ENCODE assay signal across 8 cellular contexts in the genomic region with DNA sequence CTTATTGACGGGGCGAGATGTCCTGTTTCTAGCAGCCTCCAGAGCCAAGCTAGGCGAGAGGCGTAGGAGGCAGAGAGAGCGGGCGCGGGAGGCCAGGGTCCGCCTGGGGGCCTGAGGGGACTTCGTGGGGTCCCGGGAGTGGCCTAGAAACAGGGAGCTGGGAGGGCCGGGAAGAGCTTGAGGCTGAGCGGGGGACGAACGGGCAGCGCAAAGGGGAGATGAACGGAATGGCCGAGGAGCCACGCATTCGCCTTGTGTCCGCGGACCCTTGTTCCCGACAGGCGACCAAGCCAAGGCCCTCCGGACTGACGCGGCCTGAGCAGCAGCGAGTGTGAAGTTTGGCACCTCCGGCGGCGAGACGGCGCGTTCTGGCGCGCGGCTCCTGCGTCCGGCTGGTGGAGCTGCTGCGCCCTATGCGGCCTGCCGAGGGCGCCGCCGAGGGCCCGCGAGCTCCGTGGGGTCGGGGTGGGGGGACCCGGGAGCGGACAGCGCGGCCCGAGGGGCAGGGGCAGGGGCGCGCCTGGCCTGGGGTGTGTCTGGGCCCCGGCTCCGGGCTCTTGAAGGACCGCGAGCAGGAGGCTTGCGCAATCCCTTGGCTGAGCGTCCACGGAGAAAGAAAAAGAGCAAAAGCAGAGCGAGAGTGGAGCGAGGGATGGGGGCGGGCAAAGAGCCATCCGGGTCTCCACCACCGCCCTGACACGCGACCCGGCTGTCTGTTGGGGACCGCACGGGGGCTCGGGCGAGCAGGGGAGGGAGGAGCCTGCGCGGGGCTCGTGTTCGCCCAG. TPM values are rescaled to one million over a fixed set of nuclear protein-coding genes. Genes with fewer than 3 reads are reported as not detected.
DNase-seq lines count a peak whose midpoint lies in the region; ATAC-seq and TF ChIP-seq lines count a peak whose summit lies in the region.

No MANE protein-coding gene starts in this region.

- H3K27me3 ChIP-seq in right atrium auricular region, result peaks cover 25 to 33% of the 10 kb centered on the region in 2 donors
- H3K27me3 ChIP-seq in skeletal muscle tissue (ENCODE audit: control insufficient read depth in 3 of 3, insufficient read depth in 3 of 3, low read length in 3 of 3), result peaks cover 38 to 51% (median 43%) of the 10 kb centered on the region in 3 donors

- TF ChIP-seq CTCF in CD14-positive monocyte (IDR thresholded peaks at IDR 0.05), result no peak
- peak in 1 of 2 donors; percentile 45 for TF ChIP-seq CTCF in right atrium auricular region (IDR thresholded peaks at IDR 0.05)

- peak overlapping the region in 2 of 3 donors; percentile 50 to 66 for H3K9ac ChIP-seq in skeletal muscle tissue (ENCODE audit: low read depth in 1 of 3, low read length in 3 of 3)

- DNase-seq in CD14-positive monocyte (ENCODE audit: low spot score) (no peak), right atrium auricular region (ENCODE audit: low spot score) (peak; percentile 87)

- peak overlapping the region in 1 of 2 donors; percentile 88 for H3K4me3 ChIP-seq in right atrium auricular region
- H3K4me3 ChIP-seq in skeletal muscle tissue (ENCODE audit: low read length in 3 of 3), result peak overlapping the region; percentile 16 to 67 (median 65)

- H3K9me3 Mint-ChIP-seq in CD14-positive monocyte (peaks cover 0 to 41% (median 18%) of the 10 kb centered on the region in 7 donors), IgD-negative memory B cell (peaks cover 0 to 3% (median 0%) of the 10 kb centered on the region in 3 donors)
- no peaks in the 10 kb centered on the region for H3K9me3 Mint-ChIP-seq in activated naive CD8-positive, alpha-beta T cell (ENCODE audit: low read depth)

- ATAC-seq in HG03025 (IDR thresholded peaks at IDR 0.05; ENCODE audit: low FRiP score, unreplicated experiment) (no peak), HG03439 (IDR thresholded peaks at IDR 0.05; ENCODE audit: unreplicated experiment) (no peak), GM19463 (IDR thresholded peaks at IDR 0.05; ENCODE audit: unreplicated experiment) (no peak)

- H3K4me3 Mint-ChIP-seq in CD14-positive monocyte (peak overlapping the region; percentile 54 to 82), IgD-negative memory B cell (peak overlapping the region; percentile 54 to 92 (median 74))
- peak overlapping the region; percentile 56 for H3K4me3 Mint-ChIP-seq in activated naive CD8-positive, alpha-beta T cell

- peaks cover 56% of the 10 kb centered on the region for H3K4me1 Mint-ChIP-seq in CD14-positive monocyte
- H3K4me1 Mint-ChIP-seq in IgD-negative memory B cell, result peaks cover 20 to 29% (median 21%) of the 10 kb centered on the region in 3 donors
- H3K4me1 Mint-ChIP-seq in activated naive CD8-positive, alpha-beta T cell (ENCODE audit: low read depth), result peaks cover 34% of the 10 kb centered on the region

- H3K27me3 Mint-ChIP-seq in CD14-positive monocyte (ENCODE audit: low read depth in 3 of 3), result peaks cover 46 to 57% (median 47%) of the 10 kb centered on the region in 3 donors
- H3K27me3 Mint-ChIP-seq in IgD-negative memory B cell, result peaks cover 24% of the 10 kb centered on the region
- H3K27me3 Mint-ChIP-seq in activated naive CD8-positive, alpha-beta T cell, result peaks cover 5% of the 10 kb centered on the region

- H3K9me3 ChIP-seq in right atrium auricular region (no peaks in the 10 kb centered on the region), skeletal muscle tissue (ENCODE audit: control insufficient read depth in 3 of 3, low read length in 3 of 3) (no peaks in the 10 kb centered on the region)

- intact Hi-C loops in CD14-positive monocyte (cut with micrococcal nuclease), result no loop called here

- H3K27ac ChIP-seq in right atrium auricular region (peak overlapping the region in 1 of 2 donors; percentile 78), skeletal muscle tissue (ENCODE audit: low read depth, low read length) (no peak overlapping the region)

- peaks cover 8 to 11% of the 10 kb centered on the region in 2 donors for H3K36me3 Mint-ChIP-seq in CD14-positive monocyte
- H3K36me3 Mint-ChIP-seq in IgD-negative memory B cell, result peaks cover 2% of the 10 kb centered on the region
- no peaks in the 10 kb centered on the region for H3K36me3 Mint-ChIP-seq in activated naive CD8-positive, alpha-beta T cell

- H3K36me3 ChIP-seq in right atrium auricular region, result no peaks in the 10 kb centered on the region
- no peaks in the 10 kb centered on the region for H3K36me3 ChIP-seq in skeletal muscle tissue (ENCODE audit: control insufficient read depth in 3 of 3, insufficient read depth in 3 of 3, low read length in 3 of 3)

- peak overlapping the region in 3 of 7 donors; percentile 57 to 74 (median 72) for H3K27ac Mint-ChIP-seq in CD14-positive monocyte
- H3K27ac Mint-ChIP-seq in IgD-negative memory B cell, result peak overlapping the region; percentile 27 to 92 (median 80)
- no peak overlapping the region for H3K27ac Mint-ChIP-seq in activated naive CD8-positive, alpha-beta T cell

- H3K4me1 ChIP-seq in right atrium auricular region (peaks cover 3 to 87% of the 10 kb centered on the region in 2 donors), skeletal muscle tissue (ENCODE audit: control insufficient read depth in 3 of 3, insufficient read depth in 3 of 3, low read length in 3 of 3) (peaks cover 32 to 55% (median 54%) of the 10 kb centered on the region in 3 donors)

RNA-seq across cellular contexts. Expression of a gene that starts 1.2 kb away (rescaled TPM):
- 1 to 10 TPM; 1.4 to 3.6 TPM for polyA plus RNA-seq in CD14-positive monocyte
- polyA plus RNA-seq in IgD-negative memory B cell, result 4.1 TPM
- total RNA-seq in right atrium auricular region, result 10 to 100 TPM; 22.8 to 24.3 TPM
- total RNA-seq in skeletal muscle tissue, result 5.2 TPM

RNA-seq across cellular contexts. Expression of a gene that starts 43.5 kb away (rescaled TPM):
- polyA plus RNA-seq in CD14-positive monocyte, result 1 to 10 TPM; 2.5 TPM
- polyA plus RNA-seq in IgD-negative memory B cell, result 3.2 TPM
- total RNA-seq in right atrium auricular region, result 1 to 10 TPM; 2.7 to 3.0 TPM
- 4.2 TPM for total RNA-seq in skeletal muscle tissue
